ENCODE assay signal across 8 cellular contexts in the genomic region with DNA sequence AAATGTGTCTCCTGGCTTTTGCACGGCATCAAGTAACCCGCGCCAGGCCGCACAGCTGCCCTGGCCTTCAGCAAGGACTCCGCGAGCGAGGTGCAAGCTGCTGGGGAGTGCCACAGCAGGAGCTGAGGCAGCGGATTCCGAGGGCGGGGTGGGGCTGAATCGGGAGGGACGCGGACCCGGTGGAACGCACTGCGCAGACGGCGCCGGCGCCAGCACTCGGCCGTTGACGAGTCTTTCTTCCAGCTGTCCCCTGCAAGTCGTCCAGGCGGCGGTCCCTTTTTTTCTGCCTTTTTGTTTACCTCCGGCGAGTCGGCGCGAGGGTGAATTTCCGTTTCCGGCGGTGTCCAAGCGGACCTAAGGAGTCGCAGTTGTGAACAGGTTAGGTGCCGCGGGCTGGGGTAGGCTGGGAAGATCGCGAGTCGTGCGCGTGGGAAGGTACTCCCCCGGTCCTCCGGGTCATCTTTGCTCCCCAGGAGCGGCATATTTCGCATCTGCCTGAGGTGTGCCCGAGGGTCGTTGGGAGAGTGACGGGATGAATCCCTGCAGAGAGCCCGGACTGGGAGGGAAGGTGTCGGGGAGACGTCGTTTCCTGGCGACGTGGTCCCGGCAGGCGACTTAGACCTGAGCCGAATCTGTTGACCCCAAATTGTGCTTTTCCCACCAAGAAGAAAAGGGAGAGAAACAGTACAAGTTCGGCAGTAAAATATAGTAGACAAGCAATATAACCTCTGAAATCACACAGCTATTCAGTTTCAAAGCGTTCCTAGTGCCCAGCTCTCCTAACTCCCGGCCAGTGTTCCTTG.
DNase-seq lines count a peak whose midpoint lies in the region; ATAC-seq and TF ChIP-seq lines count a peak whose summit lies in the region.
"Not testable (repeated sequence)": the region's sequence is repeated elsewhere in the genome, so short reads cannot be mapped to it uniquely, and the experiment has no call there.

No MANE protein-coding gene starts in this region.

- not testable (repeated sequence) for H3K9me3 ChIP-seq in uterus

- not testable (repeated sequence) for H3K4me1 Mint-ChIP-seq in brain

- TF ChIP-seq POLR2A in uterus (IDR thresholded peaks at IDR 0.05) = not testable (repeated sequence)

- H3K4me3 ChIP-seq in uterus = peak overlapping the region; percentile 34 to 73

- not testable (repeated sequence) for H3K27me3 Mint-ChIP-seq in brain

- H3K9me3 Mint-ChIP-seq in brain = not testable (repeated sequence)

- H3K4me1 ChIP-seq in uterus = not testable (repeated sequence)

- TF ChIP-seq CTCF in VCaP (conservative IDR thresholded peaks at IDR 0.05); brain (conservative IDR thresholded peaks at IDR 0.05); uterus (IDR thresholded peaks at IDR 0.05): not testable (repeated sequence)

- peak overlapping the region; percentile 97 to 99 (median 98) for H3K4me3 Mint-ChIP-seq in brain

- peak overlapping the region; percentile 97 to 100 (median 98) for H3K27ac Mint-ChIP-seq in brain

- H3K27ac ChIP-seq in VCaP = peak overlapping the region; percentile 79
- H3K27ac ChIP-seq in uterus = peak overlapping the region; percentile 42 to 68

- H3K36me3 Mint-ChIP-seq in brain = not testable (repeated sequence)

- not testable (repeated sequence) for H3K36me3 ChIP-seq in uterus

- intact Hi-C loops in uterus (cut with DNase I; ENCODE audit: low total_unique reads) = not testable (repeated sequence)

- peak; percentile 3 to 28 for DNase-seq in NCI-H187 (lab: John Stamatoyannopoulos, UW)
- peak; percentile 19 for DNase-seq in iPS DF 4.7 (ENCODE audit: extremely low read depth, low spot score)
- peak; percentile 64 for DNase-seq in putamen (ENCODE audit: low spot score)
- peak; percentile 31 to 65 for DNase-seq in uterus

- not testable (repeated sequence) for H3K27me3 ChIP-seq in uterus

- peak; percentile 88 for ATAC-seq in GM18498 (IDR thresholded peaks at IDR 0.05; ENCODE audit: unreplicated experiment)
- peak; percentile 81 for ATAC-seq in HG02885 (IDR thresholded peaks at IDR 0.05; ENCODE audit: poor library complexity, unreplicated experiment)

Comparison
In these comparisons a context has a peak if more than half of its experiments do, and no peak if none do; other contexts are left out.
1. Peak in every context shown above with its lines: DNase-seq, ATAC-seq, H3K4me3 ChIP-seq and H3K27ac ChIP-seq.